ENCODE assay signal across 8 cellular contexts in genomic region chrX:41265615-41266014, GRCh38.
DNase-seq lines count a peak whose midpoint lies in the region; ATAC-seq and TF ChIP-seq lines count a peak whose summit lies in the region.

No MANE protein-coding gene starts in this region.

- H3K9me3 ChIP-seq in SK-N-SH = no peaks in the 10 kb centered on the region

- TF ChIP-seq CTCF in SK-N-SH (IDR thresholded peaks at IDR 0.05) = no peak
- no peak for TF ChIP-seq CTCF in astrocyte of the cerebellum (IDR thresholded peaks at IDR 0.05; ENCODE audit: low read depth, low read length, missing control alignments)
- TF ChIP-seq CTCF in omental fat pad (IDR thresholded peaks at IDR 0.05) = no peak

- no peaks in the 10 kb centered on the region for H3K9me2 ChIP-seq in SK-N-SH

- peak; percentile 88 for ATAC-seq in omental fat pad (ENCODE audit: low FRiP score)
- no peak for ATAC-seq in left lobe of liver
- no peak for ATAC-seq in GM19397 (IDR thresholded peaks at IDR 0.05; ENCODE audit: unreplicated experiment)
- no peak for ATAC-seq in GM18870 (IDR thresholded peaks at IDR 0.05; ENCODE audit: unreplicated experiment)

- H3K4me3 ChIP-seq in SK-N-SH (ENCODE audit: low read depth in 2 of 2, low read length in 1 of 2) = no peak overlapping the region; a peak in 1 of 4 replicates
- H3K4me3 ChIP-seq in astrocyte of the cerebellum (ENCODE audit: low read depth, low read length) = peak overlapping the region; percentile 14

- H3K79me2 ChIP-seq in SK-N-SH (ENCODE audit: insufficient read depth) = no peaks in the 10 kb centered on the region

- in situ Hi-C loops in astrocyte of the cerebellum (cut with HindIII; ENCODE audit: low sequenced_read_pairs) = no loop called here

- no peaks in the 10 kb centered on the region for H3F3A ChIP-seq in SK-N-SH (replicated peaks; ENCODE audit: insufficient read depth)

- POLR2A ChIA-PET in SK-N-SH (lab: Yijun Ruan, JAX) = no interaction called here

- H3K9ac ChIP-seq in SK-N-SH = no peak overlapping the region

- no peak for TF ChIP-seq EP300 in SK-N-SH (IDR thresholded peaks at IDR 0.05; ENCODE audit: borderline replicate concordance in 1 of 2, low read depth in 1 of 2, low read length in 1 of 2)

- WGBS in SK-N-SH (ENCODE audit: low lambda C conversion rate) = 45% methylated on average over 8 of the region's 8 CpGs

- CTCF ChIA-PET in SK-N-SH (lab: Yijun Ruan, JAX) = interaction anchor here (0.8 to 6.5 kb wide), 2 partner anchors 12 to 17 kb away, joined by 3 to 33 read pairs; no protein-coding TSS in a partner anchor

- H3K4me2 ChIP-seq in SK-N-SH = peak overlapping the region; percentile 42

- DNase-seq in CD1c-positive myeloid dendritic cell (ENCODE audit: extremely low spot score) (peak; percentile 78), SK-N-SH (no peak), astrocyte of the cerebellum (ENCODE audit: low read depth) (peak; percentile 51), omental fat pad (ENCODE audit: low spot score) (no peak), left lobe of liver (ENCODE audit: low spot score) (no peak), SHP77 treated with DMSO at 0.1 percent for 48 hours (lab: John Stamatoyannopoulos, UW) (no peak)

- H3K27me3 ChIP-seq in SK-N-SH (ENCODE audit: insufficient read depth) = no peaks in the 10 kb centered on the region

- H2AFZ ChIP-seq in SK-N-SH (ENCODE audit: low read depth) = peak overlapping the region; percentile 20; the same call in 1 of the 2 replicates

- H3K4me1 ChIP-seq in SK-N-SH (ENCODE audit: control insufficient read depth in 1 of 2, insufficient read depth in 2 of 2, low read depth in 1 of 2, low read length in 1 of 2) = no peaks in the 10 kb centered on the region

- TF ChIP-seq RAD21 in SK-N-SH (IDR thresholded peaks at IDR 0.05; ENCODE audit: low read length) = no peak

- no peaks in the 10 kb centered on the region for H3K36me3 ChIP-seq in SK-N-SH (replicated peaks in 1 of 2; ENCODE audit: control insufficient read depth in 1 of 2, insufficient read depth in 2 of 2, low read length in 1 of 2)

- H3K27ac ChIP-seq in SK-N-SH (ENCODE audit: low read depth in 2 of 2, low read length in 1 of 2) = no peak overlapping the region

- H4K20me1 ChIP-seq in SK-N-SH (ENCODE audit: insufficient read depth) = no peaks in the 10 kb centered on the region

TF ChIP-seq in SK-N-SH, 30 proteins besides CTCF, POLR2A, EP300 and RAD21:
- TF ChIP-seq MAX (IDR thresholded peaks at IDR 0.05; ENCODE audit: low read depth) (peak; percentile 48), FOSL2 (IDR thresholded peaks at IDR 0.05; ENCODE audit: borderline replicate concordance, low read depth) (no peak)
- TF ChIP-seq, protein P1, sequence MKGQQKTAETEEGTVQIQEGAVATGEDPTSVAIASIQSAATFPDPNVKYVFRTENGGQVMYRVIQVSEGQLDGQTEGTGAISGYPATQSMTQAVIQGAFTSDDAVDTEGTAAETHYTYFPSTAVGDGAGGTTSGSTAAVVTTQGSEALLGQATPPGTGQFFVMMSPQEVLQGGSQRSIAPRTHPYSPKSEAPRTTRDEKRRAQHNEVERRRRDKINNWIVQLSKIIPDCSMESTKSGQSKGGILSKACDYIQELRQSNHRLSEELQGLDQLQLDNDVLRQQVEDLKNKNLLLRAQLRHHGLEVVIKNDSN (IDR thresholded peaks at IDR 0.05; ENCODE audit: borderline replicate concordance, low read depth) = peak; percentile 53; the same call in 1 of the 2 replicates
- TF ChIP-seq, protein P2, sequence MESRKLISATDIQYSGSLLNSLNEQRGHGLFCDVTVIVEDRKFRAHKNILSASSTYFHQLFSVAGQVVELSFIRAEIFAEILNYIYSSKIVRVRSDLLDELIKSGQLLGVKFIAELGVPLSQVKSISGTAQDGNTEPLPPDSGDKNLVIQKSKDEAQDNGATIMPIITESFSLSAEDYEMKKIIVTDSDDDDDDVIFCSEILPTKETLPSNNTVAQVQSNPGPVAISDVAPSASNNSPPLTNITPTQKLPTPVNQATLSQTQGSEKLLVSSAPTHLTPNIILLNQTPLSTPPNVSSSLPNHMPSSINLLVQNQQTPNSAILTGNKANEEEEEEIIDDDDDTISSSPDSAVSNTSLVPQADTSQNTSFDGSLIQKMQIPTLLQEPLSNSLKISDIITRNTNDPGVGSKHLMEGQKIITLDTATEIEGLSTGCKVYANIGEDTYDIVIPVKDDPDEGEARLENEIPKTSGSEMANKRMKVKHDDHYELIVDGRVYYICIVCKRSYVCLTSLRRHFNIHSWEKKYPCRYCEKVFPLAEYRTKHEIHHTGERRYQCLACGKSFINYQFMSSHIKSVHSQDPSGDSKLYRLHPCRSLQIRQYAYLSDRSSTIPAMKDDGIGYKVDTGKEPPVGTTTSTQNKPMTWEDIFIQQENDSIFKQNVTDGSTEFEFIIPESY (IDR thresholded peaks at IDR 0.05; ENCODE audit: borderline replicate concordance, low read depth) = no peak

Comparison
In these comparisons a context has a peak if more than half of its experiments do, and no peak if none do; other contexts are left out.
1. DNase-seq: peak in CD1c-positive myeloid dendritic cell (single experiment) and astrocyte of the cerebellum (single experiment); none in SK-N-SH (single experiment), omental fat pad (single experiment), left lobe of liver (single experiment) and SHP77 treated with DMSO at 0.1 percent for 48 hours (single experiment).